ENCODE assay signal across 1 cellular context in the genomic region with DNA sequence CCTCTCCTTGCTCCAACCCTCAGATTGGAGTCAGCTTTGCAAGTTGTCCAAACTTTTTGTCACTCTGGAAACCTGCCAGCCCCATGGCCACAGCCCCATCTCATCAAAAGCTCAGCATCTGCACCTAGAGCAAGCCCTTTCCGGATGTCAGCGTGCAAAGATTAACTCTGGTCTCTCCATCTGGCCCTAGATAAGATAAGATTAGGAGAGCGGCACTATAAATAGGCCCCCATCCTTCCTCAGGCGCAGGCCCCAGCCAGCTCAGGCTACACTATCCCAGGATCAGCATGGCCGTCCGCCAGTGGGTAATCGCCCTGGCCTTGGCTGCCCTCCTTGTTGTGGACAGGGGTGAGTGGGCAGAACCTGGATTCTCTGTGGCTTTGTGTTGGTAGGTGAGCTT.
TF ChIP-seq lines count a peak whose summit lies in the region.

A gene with protein sequence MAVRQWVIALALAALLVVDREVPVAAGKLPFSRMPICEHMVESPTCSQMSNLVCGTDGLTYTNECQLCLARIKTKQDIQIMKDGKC (plus strand): TSS at position 246 of the 400 bp plus-strand sequence. CDS start 42 bp downstream, at position 288.

TF ChIP-seq in K562, 482 proteins besides CTCF, POLR2A, EP300 and RAD21 (continued from another document and continues in another):
- TF ChIP-seq, protein P1, sequence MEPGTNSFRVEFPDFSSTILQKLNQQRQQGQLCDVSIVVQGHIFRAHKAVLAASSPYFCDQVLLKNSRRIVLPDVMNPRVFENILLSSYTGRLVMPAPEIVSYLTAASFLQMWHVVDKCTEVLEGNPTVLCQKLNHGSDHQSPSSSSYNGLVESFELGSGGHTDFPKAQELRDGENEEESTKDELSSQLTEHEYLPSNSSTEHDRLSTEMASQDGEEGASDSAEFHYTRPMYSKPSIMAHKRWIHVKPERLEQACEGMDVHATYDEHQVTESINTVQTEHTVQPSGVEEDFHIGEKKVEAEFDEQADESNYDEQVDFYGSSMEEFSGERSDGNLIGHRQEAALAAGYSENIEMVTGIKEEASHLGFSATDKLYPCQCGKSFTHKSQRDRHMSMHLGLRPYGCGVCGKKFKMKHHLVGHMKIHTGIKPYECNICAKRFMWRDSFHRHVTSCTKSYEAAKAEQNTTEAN (CRISPR knock-in tag; IDR thresholded peaks at IDR 0.05), result no peak
- TF ChIP-seq RFX1 (IDR thresholded peaks at IDR 0.05) (peak; percentile 17; the same call in 1 of the 2 replicates), DPF2 (IDR thresholded peaks at IDR 0.05) (peak; percentile 96), CBX3 (IDR thresholded peaks at IDR 0.05; ENCODE audit: borderline replicate concordance in 1 of 2, low read length in 2 of 2) (no peak), SPI1 (IDR thresholded peaks at IDR 0.05; ENCODE audit: borderline replicate concordance, low read depth, low read length) (no peak), NFYB (IDR thresholded peaks at IDR 0.05; ENCODE audit: extremely low read depth, insufficient read length) (no peak), HEY1 (CRISPR knock-in tag; IDR thresholded peaks at IDR 0.05; ENCODE audit: borderline replicate concordance) (no peak), ZNF41 (CRISPR knock-in tag; conservative IDR thresholded peaks at IDR 0.05) (no peak), CXXC5 (CRISPR knock-in tag; IDR thresholded peaks at IDR 0.05) (peak; percentile 93), ZNF146 (CRISPR knock-in tag; IDR thresholded peaks at IDR 0.05; ENCODE audit: unreplicated experiment) (no peak), HDAC8 (tag; IDR thresholded peaks at IDR 0.05) (no peak), ZNF184 (CRISPR knock-in tag; IDR thresholded peaks at IDR 0.05) (no peak), NR2C2 (CRISPR knock-in tag; IDR thresholded peaks at IDR 0.05) (no peak), NR2C2 (tag; IDR thresholded peaks at IDR 0.05) (peak; percentile 34), CBFB (CRISPR knock-in tag; IDR thresholded peaks at IDR 0.05) (no peak), ZFP30 (CRISPR knock-in tag; IDR thresholded peaks at IDR 0.05; ENCODE audit: borderline replicate concordance) (no peak), ZNF436 (CRISPR knock-in tag; IDR thresholded peaks at IDR 0.05) (no peak), NRF1 (conservative IDR thresholded peaks at IDR 0.05 in 1 of 2, IDR thresholded peaks at IDR 0.05 in 1 of 2) (peak; percentile 80 to 84), KDM4B (IDR thresholded peaks at IDR 0.05; ENCODE audit: borderline replicate concordance in 2 of 2, low read depth in 1 of 2) (no peak), CBFA2T3 (IDR thresholded peaks at IDR 0.05) (peak; percentile 96), MCM5 (IDR thresholded peaks at IDR 0.05; ENCODE audit: low read depth) (no peak), FOXM1 (IDR thresholded peaks at IDR 0.05; ENCODE audit: low read depth) (peak; percentile 93), FOXM1 (CRISPR knock-in tag; IDR thresholded peaks at IDR 0.05; ENCODE audit: low read depth) (no peak), ZNF57 (CRISPR knock-in tag; IDR thresholded peaks at IDR 0.05) (no peak), SMAD4 (CRISPR knock-in tag; conservative IDR thresholded peaks at IDR 0.05) (peak; percentile 95), ZNF253 (CRISPR knock-in tag; conservative IDR thresholded peaks at IDR 0.05) (no peak), CREBBP (IDR thresholded peaks at IDR 0.05; ENCODE audit: low read depth, low read length) (no peak), ZNF324 (CRISPR knock-in tag; IDR thresholded peaks at IDR 0.05) (no peak), NFXL1 (CRISPR knock-in tag; IDR thresholded peaks at IDR 0.05) (no peak), ETS2 (tag; IDR thresholded peaks at IDR 0.05; ENCODE audit: borderline replicate concordance, poor library complexity, severe bottlenecking) (no peak), NFATC3 (IDR thresholded peaks at IDR 0.05) (no peak), FOXJ2 (tag; IDR thresholded peaks at IDR 0.05) (peak; percentile 85), COPS2 (conservative IDR thresholded peaks at IDR 0.05) (no peak), GTF2A2 (tag; IDR thresholded peaks at IDR 0.05) (no peak), RBFOX2 (IDR thresholded peaks at IDR 0.05; ENCODE audit: low read depth, low read length) (peak; percentile 58), SAFB (IDR thresholded peaks at IDR 0.05; ENCODE audit: borderline replicate concordance, low read depth, low read length) (no peak), ZNF699 (CRISPR knock-in tag; IDR thresholded peaks at IDR 0.05; ENCODE audit: insufficient replicate concordance) (no peak), NR1H2 (CRISPR knock-in tag; IDR thresholded peaks at IDR 0.05) (no peak), ZNF197 (CRISPR knock-in tag; IDR thresholded peaks at IDR 0.05; ENCODE audit: low read depth) (peak; percentile 65; the same call in 1 of the 2 replicates), SIN3A (IDR thresholded peaks at IDR 0.05; ENCODE audit: borderline replicate concordance in 2 of 2, control insufficient read depth in 1 of 2, low read depth in 2 of 2, low read length in 2 of 2) (no peak), ZSCAN32 (CRISPR knock-in tag; IDR thresholded peaks at IDR 0.05) (no peak), U2AF2 (optimal IDR thresholded peaks at IDR 0.05; ENCODE audit: low read depth, low read length) (no peak), FOXP1 (CRISPR knock-in tag; IDR thresholded peaks at IDR 0.05) (no peak)
- TF ChIP-seq, protein P2, sequence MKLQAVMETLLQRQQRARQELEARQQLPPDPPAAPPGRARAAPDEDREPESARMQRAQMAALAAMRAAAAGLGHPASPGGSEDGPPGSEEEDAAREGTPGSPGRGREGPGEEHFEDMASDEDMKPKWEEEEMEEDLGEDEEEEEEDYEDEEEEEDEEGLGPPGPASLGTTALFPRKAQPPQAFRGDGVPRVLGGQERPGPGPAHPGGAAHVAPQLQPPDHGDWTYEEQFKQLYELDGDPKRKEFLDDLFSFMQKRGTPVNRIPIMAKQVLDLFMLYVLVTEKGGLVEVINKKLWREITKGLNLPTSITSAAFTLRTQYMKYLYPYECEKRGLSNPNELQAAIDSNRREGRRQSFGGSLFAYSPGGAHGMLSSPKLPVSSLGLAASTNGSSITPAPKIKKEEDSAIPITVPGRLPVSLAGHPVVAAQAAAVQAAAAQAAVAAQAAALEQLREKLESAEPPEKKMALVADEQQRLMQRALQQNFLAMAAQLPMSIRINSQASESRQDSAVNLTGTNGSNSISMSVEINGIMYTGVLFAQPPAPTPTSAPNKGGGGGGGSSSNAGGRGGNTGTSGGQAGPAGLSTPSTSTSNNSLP (IDR thresholded peaks at IDR 0.05; ENCODE audit: borderline replicate concordance, low read depth, low read length), result no peak
- TF ChIP-seq, protein P3, sequence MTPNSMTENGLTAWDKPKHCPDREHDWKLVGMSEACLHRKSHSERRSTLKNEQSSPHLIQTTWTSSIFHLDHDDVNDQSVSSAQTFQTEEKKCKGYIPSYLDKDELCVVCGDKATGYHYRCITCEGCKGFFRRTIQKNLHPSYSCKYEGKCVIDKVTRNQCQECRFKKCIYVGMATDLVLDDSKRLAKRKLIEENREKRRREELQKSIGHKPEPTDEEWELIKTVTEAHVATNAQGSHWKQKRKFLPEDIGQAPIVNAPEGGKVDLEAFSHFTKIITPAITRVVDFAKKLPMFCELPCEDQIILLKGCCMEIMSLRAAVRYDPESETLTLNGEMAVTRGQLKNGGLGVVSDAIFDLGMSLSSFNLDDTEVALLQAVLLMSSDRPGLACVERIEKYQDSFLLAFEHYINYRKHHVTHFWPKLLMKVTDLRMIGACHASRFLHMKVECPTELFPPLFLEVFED (CRISPR knock-in tag; conservative IDR thresholded peaks at IDR 0.05), result no peak
- TF ChIP-seq, protein P4, sequence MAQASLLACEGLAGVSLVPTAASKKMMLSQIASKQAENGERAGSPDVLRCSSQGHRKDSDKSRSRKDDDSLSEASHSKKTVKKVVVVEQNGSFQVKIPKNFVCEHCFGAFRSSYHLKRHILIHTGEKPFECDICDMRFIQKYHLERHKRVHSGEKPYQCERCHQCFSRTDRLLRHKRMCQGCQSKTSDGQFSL (CRISPR knock-in tag; IDR thresholded peaks at IDR 0.05), result no peak
- TF ChIP-seq, protein P4 (tag; IDR thresholded peaks at IDR 0.05), result no peak
- TF ChIP-seq, protein P5, sequence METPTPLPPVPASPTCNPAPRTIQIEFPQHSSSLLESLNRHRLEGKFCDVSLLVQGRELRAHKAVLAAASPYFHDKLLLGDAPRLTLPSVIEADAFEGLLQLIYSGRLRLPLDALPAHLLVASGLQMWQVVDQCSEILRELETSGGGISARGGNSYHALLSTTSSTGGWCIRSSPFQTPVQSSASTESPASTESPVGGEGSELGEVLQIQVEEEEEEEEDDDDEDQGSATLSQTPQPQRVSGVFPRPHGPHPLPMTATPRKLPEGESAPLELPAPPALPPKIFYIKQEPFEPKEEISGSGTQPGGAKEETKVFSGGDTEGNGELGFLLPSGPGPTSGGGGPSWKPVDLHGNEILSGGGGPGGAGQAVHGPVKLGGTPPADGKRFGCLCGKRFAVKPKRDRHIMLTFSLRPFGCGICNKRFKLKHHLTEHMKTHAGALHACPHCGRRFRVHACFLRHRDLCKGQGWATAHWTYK (CRISPR knock-in tag; IDR thresholded peaks at IDR 0.05), result no peak
- TF ChIP-seq, protein P6, sequence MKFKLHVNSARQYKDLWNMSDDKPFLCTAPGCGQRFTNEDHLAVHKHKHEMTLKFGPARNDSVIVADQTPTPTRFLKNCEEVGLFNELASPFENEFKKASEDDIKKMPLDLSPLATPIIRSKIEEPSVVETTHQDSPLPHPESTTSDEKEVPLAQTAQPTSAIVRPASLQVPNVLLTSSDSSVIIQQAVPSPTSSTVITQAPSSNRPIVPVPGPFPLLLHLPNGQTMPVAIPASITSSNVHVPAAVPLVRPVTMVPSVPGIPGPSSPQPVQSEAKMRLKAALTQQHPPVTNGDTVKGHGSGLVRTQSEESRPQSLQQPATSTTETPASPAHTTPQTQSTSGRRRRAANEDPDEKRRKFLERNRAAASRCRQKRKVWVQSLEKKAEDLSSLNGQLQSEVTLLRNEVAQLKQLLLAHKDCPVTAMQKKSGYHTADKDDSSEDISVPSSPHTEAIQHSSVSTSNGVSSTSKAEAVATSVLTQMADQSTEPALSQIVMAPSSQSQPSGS (CRISPR knock-in tag; IDR thresholded peaks at IDR 0.05), result no peak
- TF ChIP-seq, protein P7, sequence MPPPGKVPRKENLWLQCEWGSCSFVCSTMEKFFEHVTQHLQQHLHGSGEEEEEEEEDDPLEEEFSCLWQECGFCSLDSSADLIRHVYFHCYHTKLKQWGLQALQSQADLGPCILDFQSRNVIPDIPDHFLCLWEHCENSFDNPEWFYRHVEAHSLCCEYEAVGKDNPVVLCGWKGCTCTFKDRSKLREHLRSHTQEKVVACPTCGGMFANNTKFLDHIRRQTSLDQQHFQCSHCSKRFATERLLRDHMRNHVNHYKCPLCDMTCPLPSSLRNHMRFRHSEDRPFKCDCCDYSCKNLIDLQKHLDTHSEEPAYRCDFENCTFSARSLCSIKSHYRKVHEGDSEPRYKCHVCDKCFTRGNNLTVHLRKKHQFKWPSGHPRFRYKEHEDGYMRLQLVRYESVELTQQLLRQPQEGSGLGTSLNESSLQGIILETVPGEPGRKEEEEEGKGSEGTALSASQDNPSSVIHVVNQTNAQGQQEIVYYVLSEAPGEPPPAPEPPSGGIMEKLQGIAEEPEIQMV (tag; conservative IDR thresholded peaks at IDR 0.05; ENCODE audit: low read depth), result no peak
- TF ChIP-seq, protein P8, sequence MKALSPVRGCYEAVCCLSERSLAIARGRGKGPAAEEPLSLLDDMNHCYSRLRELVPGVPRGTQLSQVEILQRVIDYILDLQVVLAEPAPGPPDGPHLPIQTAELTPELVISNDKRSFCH (CRISPR knock-in tag; IDR thresholded peaks at IDR 0.05), result no peak
- TF ChIP-seq, protein P8 (tag; IDR thresholded peaks at IDR 0.05), result no peak; the same call in 1 of the 2 replicates
- TF ChIP-seq, protein P9, sequence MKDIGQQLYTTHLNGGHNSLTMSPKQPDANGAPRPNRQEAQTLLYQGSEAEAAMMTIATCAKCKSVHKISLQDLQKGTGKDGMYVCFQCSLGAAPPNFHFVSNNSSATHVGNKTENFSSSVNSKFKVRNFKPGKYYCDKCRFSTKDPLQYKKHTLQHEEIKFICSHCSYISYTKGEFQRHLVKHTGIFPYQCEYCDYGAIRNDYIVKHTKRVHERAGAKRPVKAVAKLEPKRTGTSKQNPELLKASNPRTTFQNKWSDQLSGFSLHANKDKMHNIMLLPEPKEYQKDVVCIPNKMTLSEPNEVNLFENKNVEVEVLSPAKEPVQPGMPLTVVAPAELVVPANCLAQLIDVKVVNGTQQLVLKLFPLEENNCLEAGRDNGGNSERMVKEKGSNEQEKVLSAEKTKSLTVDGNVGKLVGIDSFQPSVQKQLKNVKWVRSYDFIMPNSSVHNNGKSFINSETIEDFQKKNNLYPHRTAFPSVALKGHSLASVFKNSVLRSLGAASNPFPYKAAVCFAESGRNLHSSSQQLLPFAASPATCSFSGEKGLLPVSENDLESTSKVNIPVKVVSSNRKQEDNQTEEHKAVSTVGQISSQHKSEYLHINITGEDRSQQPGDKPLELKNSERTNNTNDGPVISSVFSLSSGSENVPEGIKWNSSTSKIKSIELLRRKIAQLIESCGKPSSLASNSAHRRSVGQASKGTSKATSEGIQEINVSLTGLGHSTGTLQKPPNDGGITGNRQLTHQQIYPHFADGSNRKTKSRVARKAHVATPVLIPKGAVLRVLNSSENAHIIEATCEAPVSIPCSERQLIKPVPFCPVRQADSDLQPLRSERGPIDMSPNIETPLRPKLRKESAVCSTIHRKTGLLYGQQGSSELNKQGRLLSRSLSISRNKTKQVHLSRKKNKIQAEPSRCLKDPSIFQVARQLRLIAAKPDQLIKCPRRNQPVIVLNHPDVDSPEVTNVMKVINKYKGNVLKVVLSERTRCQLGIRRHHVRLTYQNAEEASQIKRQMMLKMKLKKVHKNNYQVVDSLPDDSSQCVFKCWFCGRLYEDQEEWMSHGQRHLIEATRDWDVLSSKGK (CRISPR knock-in tag; IDR thresholded peaks at IDR 0.05), result no peak
- TF ChIP-seq, protein P10, sequence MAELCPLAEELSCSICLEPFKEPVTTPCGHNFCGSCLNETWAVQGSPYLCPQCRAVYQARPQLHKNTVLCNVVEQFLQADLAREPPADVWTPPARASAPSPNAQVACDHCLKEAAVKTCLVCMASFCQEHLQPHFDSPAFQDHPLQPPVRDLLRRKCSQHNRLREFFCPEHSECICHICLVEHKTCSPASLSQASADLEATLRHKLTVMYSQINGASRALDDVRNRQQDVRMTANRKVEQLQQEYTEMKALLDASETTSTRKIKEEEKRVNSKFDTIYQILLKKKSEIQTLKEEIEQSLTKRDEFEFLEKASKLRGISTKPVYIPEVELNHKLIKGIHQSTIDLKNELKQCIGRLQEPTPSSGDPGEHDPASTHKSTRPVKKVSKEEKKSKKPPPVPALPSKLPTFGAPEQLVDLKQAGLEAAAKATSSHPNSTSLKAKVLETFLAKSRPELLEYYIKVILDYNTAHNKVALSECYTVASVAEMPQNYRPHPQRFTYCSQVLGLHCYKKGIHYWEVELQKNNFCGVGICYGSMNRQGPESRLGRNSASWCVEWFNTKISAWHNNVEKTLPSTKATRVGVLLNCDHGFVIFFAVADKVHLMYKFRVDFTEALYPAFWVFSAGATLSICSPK (IDR thresholded peaks at IDR 0.05; ENCODE audit: borderline replicate concordance), result no peak
